In the genomic region with DNA sequence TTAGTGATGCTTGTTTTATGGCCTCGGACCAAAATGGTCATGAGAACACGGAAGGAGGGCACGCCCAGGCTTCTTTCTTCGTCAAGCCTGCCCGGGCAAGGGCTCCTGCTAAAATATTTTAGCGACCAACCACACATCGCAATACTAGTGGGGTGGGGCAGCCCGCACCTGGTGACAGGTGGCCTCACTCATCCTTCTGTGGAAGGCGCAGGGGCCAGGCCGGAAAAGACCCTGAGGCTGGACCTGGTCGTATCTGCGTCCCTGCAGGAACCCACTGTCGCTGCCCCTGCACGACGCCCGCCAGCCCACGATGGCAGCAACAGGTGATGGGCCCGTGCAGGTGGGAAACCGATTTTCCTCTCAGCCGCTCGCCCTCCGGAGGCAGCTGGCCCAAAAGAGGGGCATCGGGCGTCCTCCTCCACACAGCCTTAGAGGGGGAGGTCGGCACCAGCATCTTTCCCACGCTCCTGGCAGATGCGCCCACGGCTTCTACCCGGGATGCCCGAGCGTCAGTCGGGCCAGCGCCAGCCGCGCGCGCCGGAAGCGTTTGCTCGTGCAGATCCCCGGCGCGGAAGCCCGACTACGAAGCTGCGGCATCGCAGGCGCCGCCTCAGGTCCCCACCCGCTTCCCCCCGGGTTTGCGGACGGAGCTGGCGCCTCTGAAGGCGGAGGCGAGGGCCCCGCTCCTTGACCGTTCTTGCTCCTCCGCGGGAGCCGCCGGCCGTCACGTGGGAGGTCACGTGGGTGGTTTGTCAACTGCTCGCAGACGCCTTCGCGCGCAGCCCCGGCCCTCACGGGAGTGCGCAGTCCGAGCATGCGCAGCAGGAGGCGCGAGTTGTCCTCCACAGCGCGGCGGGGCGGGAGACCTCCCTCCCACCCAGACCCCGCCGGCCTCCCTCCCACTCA, we compare ENCODE assay signal across 8 cellular contexts. TPM values are rescaled to one million over a fixed set of nuclear protein-coding genes. Genes with fewer than 3 reads are reported as not detected.
DNase-seq lines count a peak whose midpoint lies in the region; ATAC-seq and TF ChIP-seq lines count a peak whose summit lies in the region.

No MANE protein-coding gene starts in this region.

- TF ChIP-seq CTCF in AG09309 (IDR thresholded peaks at IDR 0.05; ENCODE audit: control insufficient read depth, insufficient read depth, low read depth, low read length, missing control alignments): no peak

- ATAC-seq in GM19023 (IDR thresholded peaks at IDR 0.05; ENCODE audit: unreplicated experiment): peak; percentile 56
- peak; percentile 59 for ATAC-seq in HG03439 (IDR thresholded peaks at IDR 0.05; ENCODE audit: unreplicated experiment)
- peak; percentile 65 for ATAC-seq in left lobe of liver

- DNase-seq in AG09309 (ENCODE audit: low read depth) (no peak), NCI-H526 treated with DMSO at 0.1 percent for 48 hours (lab: John Stamatoyannopoulos, UW) (peak; percentile 84), cortex of kidney (lab: John Stamatoyannopoulos, UW) (peak; percentile 60), left lobe of liver (ENCODE audit: low spot score) (peak; percentile 92)
- peak; percentile 83 for DNase-seq in activated CD4-positive, alpha-beta T cell treated with anti-CD3 and anti-CD28 coated beads, Interleukin-2, amount 50 U/mL, for 1 hour
- peak; percentile 79 to 88 for DNase-seq in stimulated activated CD4-positive, alpha-beta T cell treated with anti-CD3 and anti-CD28 coated beads, Interleukin-1b, Interleukin-23, amount 100 ng/mL, for 4 hours (ENCODE audit: low read depth in 2 of 2)

- H3K4me3 ChIP-seq in AG09309 (ENCODE audit: control insufficient read depth, low read depth, low read length): peak overlapping the region; percentile 57

RNA-seq across cellular contexts. Expression of a gene that starts 22.8 kb away (rescaled TPM):
- total RNA-seq in left lobe of liver: 16.2 TPM

RNA-seq across cellular contexts. Expression of a gene that starts 38.2 kb away (rescaled TPM):
- total RNA-seq in left lobe of liver: 22.5 TPM

RNA-seq across cellular contexts. Expression of a gene that starts 46.2 kb away (rescaled TPM):
- total RNA-seq in left lobe of liver: 35.5 TPM
